ENCODE assay signal across 25 cellular contexts in genomic region chr5:149188383-149188782, GRCh38. TPM values are rescaled to one million over a fixed set of nuclear protein-coding genes. Genes with fewer than 3 reads are reported as not detected.
"Had no signal": no experiment of that assay in that cellular context is flagged by ENCODE, and none has a peak within 500 bp of the region (broad histone marks: within the 10 kb centered on the region; RNA-seq: fewer than 3 reads in every experiment).

No MANE protein-coding gene starts in this region.

- H3K4me3 Mint-ChIP-seq: activated CD4-positive, alpha-beta memory T cell treated with anti-CD3 and anti-CD28 coated beads, Interleukin-2, amount 10 ng/mL, durations not matched to agents 7 days and 5 days; activated CD4-positive, alpha-beta T cell treated with anti-CD3 and anti-CD28 coated beads for 36 hours; activated naive CD4-positive, alpha-beta T cell treated with anti-CD3 and anti-CD28 coated beads, Interleukin-2, amount 10 ng/mL, durations not matched to agents 7 days and 5 days; activated naive CD8-positive, alpha-beta T cell treated with anti-CD3 and anti-CD28 coated beads for 36 hours; activated T-cell treated with anti-CD3 and anti-CD28 coated beads, Interleukin-2, amount 50 U/mL, for 72 hours; T-helper 17 cell had no signal

- H3K27ac Mint-ChIP-seq: activated CD4-positive, alpha-beta memory T cell treated with anti-CD3 and anti-CD28 coated beads, Interleukin-2, amount 10 ng/mL, durations not matched to agents 7 days and 5 days; activated CD4-positive, alpha-beta T cell treated with anti-CD3 and anti-CD28 coated beads for 36 hours; activated naive CD4-positive, alpha-beta T cell treated with anti-CD3 and anti-CD28 coated beads, Interleukin-2, amount 10 ng/mL, durations not matched to agents 7 days and 5 days; activated naive CD8-positive, alpha-beta T cell treated with anti-CD3 and anti-CD28 coated beads for 36 hours; activated T-cell treated with anti-CD3 and anti-CD28 coated beads, Interleukin-2, amount 50 U/mL, for 72 hours; activated T-helper 2 cell treated with anti-CD3 and anti-CD28 coated beads, Interferon-gamma antibody, Interleukin-2, Interleukin-4, amounts not matched to agents 10 μg/mL and 5 μg/mL and 100 μg/mL, durations not matched to agents 14 hours and 24 hours and 36 hours; T-helper 17 cell had no signal

- H3K27ac ChIP-seq: brain microvascular endothelial cell, WERI-Rb-1 had no signal

- H3K4me1 Mint-ChIP-seq: activated CD4-positive, alpha-beta T cell treated with anti-CD3 and anti-CD28 coated beads for 36 hours; activated naive CD4-positive, alpha-beta T cell treated with anti-CD3 and anti-CD28 coated beads, Interleukin-2, amount 10 ng/mL, durations not matched to agents 7 days and 5 days; activated naive CD8-positive, alpha-beta T cell treated with anti-CD3 and anti-CD28 coated beads for 36 hours; T-helper 17 cell had no signal

- H3K36me3 ChIP-seq: WERI-Rb-1 had no signal

- DNase-seq: activated CD4-positive, alpha-beta memory T cell treated with anti-CD3 and anti-CD28 coated beads, Interleukin-2, amount 10 ng/mL, durations not matched to agents 7 days and 5 days; activated CD4-positive, alpha-beta T cell treated with anti-CD3 and anti-CD28 coated beads for 36 hours; activated CD4-positive, alpha-beta T cell treated with anti-CD3 and anti-CD28 coated beads, Interleukin-2, amount 50 U/mL, for 1 hour; activated CD8-positive, alpha-beta memory T cell treated with anti-CD3 and anti-CD28 coated beads, Interleukin-2, amount 50 U/mL, for 4 hours; activated gamma-delta T cell treated with Interleukin-2 at 50 U/mL for 16 hours; activated naive CD4-positive, alpha-beta T cell treated with anti-CD3 and anti-CD28 coated beads, Interleukin-2, amount 10 ng/mL, durations not matched to agents 7 days and 5 days; activated naive CD8-positive, alpha-beta T cell treated with anti-CD3 and anti-CD28 coated beads for 36 hours; activated T-cell treated with anti-CD3 and anti-CD28 coated beads, Interleukin-2, amount 50 U/mL, for 72 hours; brain microvascular endothelial cell; cerebellar nuclear complex; KG1; NCI-H1092 treated with DMSO at 0.1 percent for 48 hours; NCI-H1417 treated with DMSO at 0.1 percent for 48 hours; NCI-H1694; NCI-H2029; NCI-H2107; NCI-H2171 treated with DMSO at 0.1 percent for 48 hours; NCI-H226; NCI-H526; OCI-M1; SIG-M5; T-helper 17 cell; T1000; WERI-Rb-1 had no signal

- H3K27me3 ChIP-seq: brain microvascular endothelial cell had no signal

- H3K9me3 Mint-ChIP-seq: activated CD4-positive, alpha-beta memory T cell treated with anti-CD3 and anti-CD28 coated beads, Interleukin-2, amount 10 ng/mL, durations not matched to agents 7 days and 5 days; activated naive CD4-positive, alpha-beta T cell treated with anti-CD3 and anti-CD28 coated beads, Interleukin-2, amount 10 ng/mL, durations not matched to agents 7 days and 5 days; activated naive CD8-positive, alpha-beta T cell treated with anti-CD3 and anti-CD28 coated beads for 36 hours; activated T-cell treated with anti-CD3 and anti-CD28 coated beads, Interleukin-2, amount 50 U/mL, for 72 hours; activated T-helper 2 cell treated with anti-CD3 and anti-CD28 coated beads, Interferon-gamma antibody, Interleukin-2, Interleukin-4, amounts not matched to agents 10 μg/mL and 5 μg/mL and 100 μg/mL, durations not matched to agents 14 hours and 24 hours and 36 hours had no signal

- H3K36me3 Mint-ChIP-seq: activated naive CD4-positive, alpha-beta T cell treated with anti-CD3 and anti-CD28 coated beads, Interleukin-2, amount 10 ng/mL, durations not matched to agents 7 days and 5 days; activated naive CD8-positive, alpha-beta T cell treated with anti-CD3 and anti-CD28 coated beads for 36 hours had no signal

RNA-seq across cellular contexts. Expression of gene ABLIM3, which starts 47.1 kb away (rescaled TPM):
- total RNA-seq: activated naive CD8-positive, alpha-beta T cell treated with anti-CD3 and anti-CD28 coated beads for 36 hours; activated T-helper 2 cell treated with anti-CD3 and anti-CD28 coated beads, Interferon-gamma antibody, Interleukin-2, Interleukin-4, amounts not matched to agents 10 μg/mL and 5 μg/mL and 100 μg/mL, durations not matched to agents 14 hours and 24 hours and 36 hours had no signal
